Comparison of ENCODE assay signal across 13 cellular contexts in genomic region chr3:142288032-142288638, GRCh38.
"Had no signal": no experiment of that assay in that cellular context is flagged by ENCODE, and none has a peak within 500 bp of the region (broad histone marks: within the 10 kb centered on the region; RNA-seq: fewer than 3 reads in every experiment).

No MANE protein-coding gene starts in this region.

- ATAC-seq: gastrocnemius medialis; heart left ventricle; pancreas; stimulated activated effector memory CD8-positive, alpha-beta T cell treated with anti-CD3 and anti-CD28 coated beads, Interleukin-12 subunit alpha, Interleukin-12 subunit beta, amount 100 ng/mL, for 72 hours had no signal

- DNase-seq: activated CD4-positive, CD25-positive, alpha-beta regulatory T cell treated with anti-CD3 and anti-CD28 coated beads, Interleukin-2, amount 50 U/mL, for 72 hours; activated naive CD8-positive, alpha-beta T cell treated with anti-CD3 and anti-CD28 coated beads for 36 hours; cortex of kidney; effector CD4-positive, alpha-beta T cell; gastrocnemius medialis; heart left ventricle; naive B cell; pancreas; stimulated activated CD4-positive, alpha-beta T cell treated with anti-CD3 and anti-CD28 coated beads, Interleukin-1b, Interleukin-23, amount 100 ng/mL, for 48 hours had no signal

- H3K27ac ChIP-seq: gastrocnemius medialis, heart left ventricle, pancreas had no signal

- H3K27me3 ChIP-seq: gastrocnemius medialis, heart left ventricle, pancreas had no signal

- H3K9me3 ChIP-seq: gastrocnemius medialis, pancreas had no signal

- H3K4me3 ChIP-seq: gastrocnemius medialis, heart left ventricle, lung, pancreas had no signal

- H3K4me1 ChIP-seq: gastrocnemius medialis, heart left ventricle, pancreas had no signal

- FAIRE-seq: islet of Langerhans, pancreas, urothelium cell line had no signal

- H3K36me3 ChIP-seq: gastrocnemius medialis, heart left ventricle, pancreas had no signal
